20 cellular contexts compared by ENCODE assay signal in the genomic region with DNA sequence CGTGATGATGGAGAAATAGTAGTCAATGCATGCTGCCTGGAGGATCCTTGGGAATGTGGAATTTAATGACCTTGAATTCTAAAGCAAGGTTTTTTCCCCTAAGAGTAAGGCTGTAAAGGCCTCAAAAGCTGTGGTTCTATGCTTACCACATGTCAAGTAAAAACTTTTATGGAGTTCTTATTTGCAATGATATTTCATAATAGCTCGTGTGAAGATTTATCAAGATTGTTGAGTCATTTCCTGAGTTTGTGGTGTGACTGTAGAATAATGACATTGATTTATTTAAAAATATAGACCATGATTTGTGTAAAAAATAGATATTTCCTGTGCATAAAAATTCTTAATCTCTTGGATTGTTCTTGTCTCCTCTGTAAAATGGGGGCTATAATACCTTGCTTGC.
"Had no signal": no experiment of that assay in that cellular context is flagged by ENCODE, and none has a peak within 500 bp of the region (broad histone marks: within the 10 kb centered on the region; RNA-seq: fewer than 3 reads in every experiment).

No MANE protein-coding gene starts in this region.

- H3K9me3 ChIP-seq: ascending aorta, mucosa of descending colon, neutrophil, thoracic aorta, upper lobe of right lung had no signal

- H3K4me3 ChIP-seq: ascending aorta, dorsolateral prefrontal cortex, hepatocyte, left ventricle myocardium inferior, mucosa of descending colon, thoracic aorta, upper lobe of right lung had no signal

- H3K4me2 ChIP-seq: hepatocyte had no signal

- DNase-seq: activated CD4-positive, alpha-beta T cell treated with anti-CD3 and anti-CD28 coated beads for 1 hour; activated CD4-positive, alpha-beta T cell treated with anti-CD3 and anti-CD28 coated beads, Interleukin-2, amount 50 U/mL, for 48 hours; activated CD8-positive, alpha-beta memory T cell treated with anti-CD3 and anti-CD28 coated beads, Interleukin-2, amount 10 ng/mL, durations not matched to agents 7 days and 5 days; activated naive CD4-positive, alpha-beta T cell treated with anti-CD3 and anti-CD28 coated beads, Interleukin-2, amount 10 ng/mL, durations not matched to agents 7 days and 5 days; activated T-cell treated with anti-CD3 and anti-CD28 coated beads, Interleukin-2, amount 50 U/mL, for 1 hour; dorsolateral prefrontal cortex; endodermal cell; left ventricle myocardium inferior; mucosa of descending colon; naive thymus-derived CD8-positive, alpha-beta T cell; stimulated activated CD4-positive, alpha-beta T cell treated with anti-CD3 and anti-CD28 coated beads, Interleukin-12 subunit alpha, Interleukin-12 subunit beta, amount 100 ng/mL, for 4 hours; stimulated activated CD4-positive, alpha-beta T cell treated with anti-CD3 and anti-CD28 coated beads, Interleukin-2, amount 100 ng/mL, for 24 hours; upper lobe of right lung had no signal

- H3K4me1 ChIP-seq: ascending aorta, left ventricle myocardium inferior, parathyroid adenoma, upper lobe of right lung had no signal

- H3K36me3 ChIP-seq: ascending aorta, left ventricle myocardium inferior, neutrophil, thoracic aorta, upper lobe of right lung had no signal

- H3K27me3 ChIP-seq: ascending aorta, hepatocyte, neutrophil, upper lobe of right lung had no signal

- H3K79me2 ChIP-seq: hepatocyte, parathyroid adenoma had no signal

- H3K36me3 Mint-ChIP-seq: activated CD8-positive, alpha-beta memory T cell treated with anti-CD3 and anti-CD28 coated beads, Interleukin-2, amount 10 ng/mL, durations not matched to agents 7 days and 5 days; activated naive CD4-positive, alpha-beta T cell treated with anti-CD3 and anti-CD28 coated beads, Interleukin-2, amount 10 ng/mL, durations not matched to agents 7 days and 5 days; memory B cell had no signal

- H3K27ac Mint-ChIP-seq: activated CD8-positive, alpha-beta memory T cell treated with anti-CD3 and anti-CD28 coated beads, Interleukin-2, amount 10 ng/mL, durations not matched to agents 7 days and 5 days; endodermal cell; memory B cell; naive thymus-derived CD8-positive, alpha-beta T cell had no signal

- H3K4me3 Mint-ChIP-seq: activated CD8-positive, alpha-beta memory T cell treated with anti-CD3 and anti-CD28 coated beads, Interleukin-2, amount 10 ng/mL, durations not matched to agents 7 days and 5 days; activated naive CD4-positive, alpha-beta T cell treated with anti-CD3 and anti-CD28 coated beads, Interleukin-2, amount 10 ng/mL, durations not matched to agents 7 days and 5 days; endodermal cell; memory B cell; naive thymus-derived CD8-positive, alpha-beta T cell had no signal

- H2AFZ ChIP-seq: hepatocyte, parathyroid adenoma had no signal

- H3K4me1 Mint-ChIP-seq: activated CD8-positive, alpha-beta memory T cell treated with anti-CD3 and anti-CD28 coated beads, Interleukin-2, amount 10 ng/mL, durations not matched to agents 7 days and 5 days; activated naive CD4-positive, alpha-beta T cell treated with anti-CD3 and anti-CD28 coated beads, Interleukin-2, amount 10 ng/mL, durations not matched to agents 7 days and 5 days; memory B cell; naive thymus-derived CD8-positive, alpha-beta T cell had no signal

- H3K9ac ChIP-seq: parathyroid adenoma had no signal

- H3K27me3 Mint-ChIP-seq: activated CD8-positive, alpha-beta memory T cell treated with anti-CD3 and anti-CD28 coated beads, Interleukin-2, amount 10 ng/mL, durations not matched to agents 7 days and 5 days; activated naive CD4-positive, alpha-beta T cell treated with anti-CD3 and anti-CD28 coated beads, Interleukin-2, amount 10 ng/mL, durations not matched to agents 7 days and 5 days; memory B cell; naive thymus-derived CD8-positive, alpha-beta T cell had no signal

- H3K27ac ChIP-seq: ascending aorta, dorsolateral prefrontal cortex, hepatocyte, left ventricle myocardium inferior, neutrophil, parathyroid adenoma, thoracic aorta, upper lobe of right lung, VCaP had no signal
